Comparison of ENCODE assay signal across 8 cellular contexts in the genomic region with DNA sequence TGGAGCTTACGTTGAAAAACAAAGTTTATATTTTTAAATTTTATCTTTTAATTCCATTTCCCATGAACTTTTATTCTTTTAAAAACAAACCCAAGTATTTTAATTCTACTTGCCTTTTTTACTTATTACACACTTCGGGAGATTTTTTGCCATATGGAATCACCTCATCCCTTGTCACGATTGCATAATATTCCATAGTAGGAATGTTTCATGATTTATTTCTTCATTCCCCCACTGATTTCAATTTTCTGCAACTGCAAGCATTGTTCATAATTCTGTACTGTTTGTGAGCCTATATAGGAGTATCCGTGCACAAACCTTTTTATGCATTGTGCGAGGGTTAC. TPM values are rescaled to one million over a fixed set of nuclear protein-coding genes. Genes with fewer than 3 reads are reported as not detected.
A peak's percentile ranks its signal among the peaks of the same experiment; 100 is the strongest.
DNase-seq lines count a peak whose midpoint lies in the region; ATAC-seq, FAIRE-seq and TF ChIP-seq lines count a peak whose summit lies in the region.

No MANE protein-coding gene starts in this region.

- no peaks in the 10 kb centered on the region for H3K9me1 ChIP-seq in K562 (ENCODE audit: control insufficient read depth, insufficient read depth, low read length)

- H4K20me1 ChIP-seq in K562 (replicated peaks; ENCODE audit: control insufficient read depth, insufficient read depth, low read length): 0 out of 2 replicates have a peak, but pooled peaks cover 9% of the 10 kb centered on the region

- H3K36me3 ChIP-seq in K562 (ENCODE audit: control insufficient read depth, insufficient read depth, low read length): peaks cover 10% of the 10 kb centered on the region; the same call in 1 of the 3 replicates
- no peaks in the 10 kb centered on the region for H3K36me3 ChIP-seq in lung (ENCODE audit: control insufficient read depth in 2 of 2, insufficient read depth in 2 of 2, low read length in 2 of 2)
- no peaks in the 10 kb centered on the region for H3K36me3 ChIP-seq in transverse colon

- peaks cover 0 to 4% of the 10 kb centered on the region in 2 donors for H3K9me3 Mint-ChIP-seq in activated T-cell treated with anti-CD3 and anti-CD28 coated beads, Interleukin-2, amount 50 U/mL, for 72 hours

- TF ChIP-seq POLR2A in K562 (conservative IDR thresholded peaks at IDR 0.05): no peak
- no peak for TF ChIP-seq POLR2A in transverse colon (IDR thresholded peaks at IDR 0.05)

- peaks cover 4 to 7% of the 10 kb centered on the region in 2 experiments for H3K4me1 ChIP-seq in K562 (replicated peaks in 1 of 2; ENCODE audit: control insufficient read depth in 2 of 2, insufficient read depth in 2 of 2, low read length in 2 of 2)
- peaks cover 0 to 10% of the 10 kb centered on the region in 2 donors for H3K4me1 ChIP-seq in lung (ENCODE audit: control insufficient read depth in 2 of 2, insufficient read depth in 2 of 2, low read length in 2 of 2)
- H3K4me1 ChIP-seq in transverse colon: peaks cover 4 to 31% (median 24%) of the 10 kb centered on the region in 4 donors

- 42% methylated on average over 5 of the region's 5 CpGs for WGBS in K562 (ENCODE audit: insufficient coverage, low coverage, missing lambda C conversion rate)
- WGBS in lung, 2 donors: 45 to 46% methylated on average over 5 of the region's 5 CpGs
- WGBS in transverse colon (ENCODE audit: low coverage in 1 of 2), 2 donors: 39 to 63% methylated on average over 3 to 5 of the region's 5 CpGs

- no peak for ATAC-seq in activated T-cell treated with anti-CD3 and anti-CD28 coated beads, Interleukin-2, amount 50 U/mL, for 72 hours (replicated peaks in 1 of 2)
- ATAC-seq in K562 (no peak), lung (ENCODE audit: insufficient read depth, low FRiP score) (no peak)

- no peak for TF ChIP-seq RAD21 in K562 (CRISPR knock-in tag; conservative IDR thresholded peaks at IDR 0.05 in 1 of 2, IDR thresholded peaks at IDR 0.05 in 1 of 2)

- H3K36me3 Mint-ChIP-seq in activated T-cell treated with anti-CD3 and anti-CD28 coated beads, Interleukin-2, amount 50 U/mL, for 72 hours (ENCODE audit: insufficient read depth in 2 of 2): peaks cover 3% of the 10 kb centered on the region in 2 donors

- H3K9me3 ChIP-seq in K562 (replicated peaks; ENCODE audit: control insufficient read depth, insufficient read depth, low read depth, low read length) (0 out of 2 replicates have a peak, but pooled peaks cover 2% of the 10 kb centered on the region), lung (ENCODE audit: control insufficient read depth in 2 of 2, insufficient read depth in 1 of 2, low read length in 1 of 2) (no peaks in the 10 kb centered on the region), transverse colon (no peaks in the 10 kb centered on the region)

- peaks cover 43% of the 10 kb centered on the region for H3K79me2 ChIP-seq in K562 (ENCODE audit: control insufficient read depth, insufficient read depth, low read length)

- peak overlapping the region; percentile 55 for H3K27ac ChIP-seq in K562 (ENCODE audit: extremely low read depth, low read depth, low read length)
- peak overlapping the region; percentile 79 to 100 for H3K27ac ChIP-seq in lung (ENCODE audit: low read depth in 1 of 2, low read length in 1 of 2)
- peak overlapping the region; percentile 97 to 99 (median 99) for H3K27ac ChIP-seq in transverse colon

- no peak for DNase-seq in activated T-cell treated with anti-CD3 and anti-CD28 coated beads, Interleukin-2, amount 50 U/mL, for 72 hours
- no peak for DNase-seq in activated T-cell treated with anti-CD3 and anti-CD28 coated beads, Interleukin-2, amount 50 U/mL, for 48 hours
- DNase-seq in K562 (ENCODE audit: extremely low read depth in 1 of 4, low spot score in 3 of 4) (no peak), lung (ENCODE audit: low spot score) (no peak), transverse colon (no peak), DMS53 (lab: John Stamatoyannopoulos, UW) (no peak), NCI-H82 treated with DMSO at 0.1 percent for 48 hours (lab: John Stamatoyannopoulos, UW; ENCODE audit: unreplicated experiment) (no peak)
- DNase-seq in activated CD4-positive, alpha-beta T cell treated with anti-CD3 and anti-CD28 coated beads for 4 hours: no peak

- H3K4me3 ChIP-seq in K562 (peak overlapping the region; percentile 92), lung (peak overlapping the region; percentile 64), transverse colon (peak overlapping the region in 3 of 4 donors; percentile 91 to 93 (median 92))

- TF ChIP-seq CTCF in K562 (IDR thresholded peaks at IDR 0.05 in 2 of 3, conservative IDR thresholded peaks at IDR 0.05 in 1 of 3; ENCODE audit: insufficient read depth in 2 of 3, low read depth in 1 of 3, low read length in 3 of 3) (no peak), lung (IDR thresholded peaks at IDR 0.05; ENCODE audit: control extremely low read depth, extremely low read depth) (no peak), transverse colon (IDR thresholded peaks at IDR 0.05) (no peak)

- peaks cover 40% of the 10 kb centered on the region for H3K4me1 Mint-ChIP-seq in activated T-cell treated with anti-CD3 and anti-CD28 coated beads, Interleukin-2, amount 50 U/mL, for 72 hours (ENCODE audit: low read depth)

- intact Hi-C loops in K562 (cut with micrococcal nuclease) (no loop called here), transverse colon (cut with DNase I; ENCODE audit: low total_unique reads) (loop anchor here (5.0 kb wide), 1 partner anchor 1636 kb away; a partner anchor contains a TSS)

- no peaks in the 10 kb centered on the region for H3K27me3 Mint-ChIP-seq in activated T-cell treated with anti-CD3 and anti-CD28 coated beads, Interleukin-2, amount 50 U/mL, for 72 hours (ENCODE audit: low read depth)

- POLR2A ChIA-PET in K562 (lab: Yijun Ruan, JAX): interaction anchor here (0.6 to 2.1 kb wide), 3 partner anchors 11 to 331 kb away, joined by 3 to 6 read pairs (median 3); no protein-coding TSS in a partner anchor

- TF ChIP-seq EP300 in K562 (IDR thresholded peaks at IDR 0.05; ENCODE audit: low read length): no peak
- no peak for TF ChIP-seq EP300 in transverse colon (IDR thresholded peaks at IDR 0.05; ENCODE audit: low read depth)

- peak overlapping the region; percentile 86 for H3K4me2 ChIP-seq in K562 (ENCODE audit: insufficient read depth, low read length)

- H2AFZ ChIP-seq in K562 (ENCODE audit: low read depth, low read length): peak overlapping the region; percentile 85

- no peak for FAIRE-seq in K562 (lab: Jason Lieb, UNC)

- BruUV-seq in K562 (replicated peaks; lab: Mats Ljungman, UMichigan): TSS peak; percentile 82

- H3K27ac Mint-ChIP-seq in activated T-cell treated with anti-CD3 and anti-CD28 coated beads, Interleukin-2, amount 50 U/mL, for 72 hours: peak overlapping the region; percentile 74

- no peaks in the 10 kb centered on the region for H3K27me3 ChIP-seq in K562 (ENCODE audit: control insufficient read depth in 2 of 2, insufficient read depth in 2 of 2, low read length in 2 of 2)
- H3K27me3 ChIP-seq in lung (ENCODE audit: control insufficient read depth, insufficient read depth): no peaks in the 10 kb centered on the region
- H3K27me3 ChIP-seq in transverse colon: no peaks in the 10 kb centered on the region

- peak overlapping the region; percentile 93 to 98 for H3K4me3 Mint-ChIP-seq in activated T-cell treated with anti-CD3 and anti-CD28 coated beads, Interleukin-2, amount 50 U/mL, for 72 hours

- CTCF ChIA-PET in K562 (lab: Yijun Ruan, JAX; ENCODE audit: low intra/inter-chr PET ratio): no interaction called here

- peak overlapping the region; percentile 72 to 99 for H3K9ac ChIP-seq in K562 (ENCODE audit: insufficient read depth in 1 of 2, low read depth in 2 of 2, low read length in 2 of 2)

- in situ Hi-C loops in K562 (cut with MboI): no loop called here
- in situ Hi-C loops in transverse colon (cut with MboI; ENCODE audit: low pct_ligation_motif_present in 1 of 4, low pct_unique_long_range_greater_than_20kb in 1 of 4, low sequenced_read_pairs in 3 of 4): no loop called here

TF ChIP-seq in K562, 482 proteins besides CTCF, POLR2A, EP300 and RAD21 (continues in another document):
- TF ChIP-seq MAFF (IDR thresholded peaks at IDR 0.05; ENCODE audit: low read length) (no peak), RUNX1 (IDR thresholded peaks at IDR 0.05; ENCODE audit: low read depth) (no peak), PTRF (tag; IDR thresholded peaks at IDR 0.05) (no peak), ZNF57 (CRISPR knock-in tag; IDR thresholded peaks at IDR 0.05) (no peak), KDM1A (IDR thresholded peaks at IDR 0.05) (peak in 1 of 2 experiments; percentile 70; a peak in 2 of 4 replicates), HNRNPUL1 (IDR thresholded peaks at IDR 0.05; ENCODE audit: low read length) (no peak), ZNF24 (IDR thresholded peaks at IDR 0.05) (no peak), ZNF184 (CRISPR knock-in tag; IDR thresholded peaks at IDR 0.05) (no peak), ZNF3 (CRISPR knock-in tag; IDR thresholded peaks at IDR 0.05) (no peak)

RNA-seq across cellular contexts. Expression of a gene that starts 0.6 kb away (rescaled TPM):
- total RNA-seq in activated T-cell treated with anti-CD3 and anti-CD28 coated beads, Interleukin-2, amount 50 U/mL, for 72 hours: 10 to 100 TPM; 67.5 to 83.6 TPM
- total RNA-seq in K562 (2011; cell fraction: chromatin; rRNA removed; ENCODE audit: low replicate concordance): 51.3 and 204 TPM in 2 replicates
- total RNA-seq in K562 (2011; cell fraction: nucleolus; rRNA removed): 32.4 and 39.9 TPM in 2 replicates
- 91.8 and 163 TPM in 2 replicates for total RNA-seq in K562 (2011; cell fraction: nucleoplasm; rRNA removed)
- total RNA-seq in K562 (2014; rRNA removed) (47.5 and 49.0 TPM in 2 replicates), K562 (2014; rRNA removed; fragmentation: Illumina TruSeq; extraction: Trizol) (50.5 and 61.9 TPM in 2 replicates), K562 (2015; rRNA removed; fragmentation: Illumina TruSeq; extraction: Trizol) (37.0 and 43.3 TPM in 2 replicates), K562 (2021) (50.2 and 57.8 TPM in 2 replicates), lung (100 to 1,000 TPM in 1 of 2 donors, 10 to 100 TPM in 1; 66.8 to 289 TPM), transverse colon (10 to 100 TPM; 48.0 to 87.6 (median 54.8) TPM)
- polyA plus RNA-seq in K562 (2011; rRNA removed) (84.8 and 95.3 TPM in 2 replicates), K562 (2014; fragmentation: Illumina TruSeq; extraction: Trizol) (37.4 and 42.2 TPM in 2 replicates), K562 (2014; fragmentation: Nextera tagmentation; extraction: Ambion mirVana) (10 to 100 TPM; 12.0 to 15.3 TPM), K562 (2014; rRNA removed) (32.6 and 39.1 TPM in 2 replicates), lung (10 to 100 TPM; 16.9 to 43.6 TPM)
- 16.1 and 25.6 TPM in 2 replicates for polyA plus RNA-seq in K562 (2011; cell fraction: cytosol; rRNA removed)
- polyA plus RNA-seq in K562 (2011; cell fraction: nucleus; rRNA removed): 127 and 218 TPM in 2 replicates
- 23.8 and 37.6 TPM in 2 replicates for polyA plus RNA-seq in K562 (2012)
- 90.4 and 110 TPM in 2 replicates for polyA minus RNA-seq in K562 (2011; rRNA and poly(A)+ RNA removed)
- polyA minus RNA-seq in K562 (2011; cell fraction: cytosol; rRNA and poly(A)+ RNA removed): 23.6 and 34.6 TPM in 2 replicates
- polyA minus RNA-seq in K562 (2011; cell fraction: nucleus; rRNA and poly(A)+ RNA removed): 136 and 212 TPM in 2 replicates
